1 cellular context compared by ENCODE assay signal in genomic region chr3:4845882-4846281, GRCh38.
TF ChIP-seq lines count a peak whose summit lies in the region.

No MANE protein-coding gene starts in this region.

TF ChIP-seq in GM12878, 131 proteins besides CTCF, POLR2A, EP300 and RAD21 (continued from another document):
- TF ChIP-seq CEBPZ (IDR thresholded peaks at IDR 0.05; ENCODE audit: low read depth, low read length) (no peak), EZH2 (IDR thresholded peaks at IDR 0.05; ENCODE audit: borderline replicate concordance, control insufficient read depth, low read depth, low read length) (0 out of 2 replicates have a peak, but pooled peaks have one; percentile 89), PBX3 (IDR thresholded peaks at IDR 0.05; ENCODE audit: insufficient replicate concordance, low read depth, low read length) (peak; percentile 9), TCF12 (IDR thresholded peaks at IDR 0.05; ENCODE audit: low read depth, low read length) (peak; percentile 56; the same call in 1 of the 2 replicates), ASH2L (IDR thresholded peaks at IDR 0.05; ENCODE audit: borderline replicate concordance, low read depth) (no peak), MEF2A (IDR thresholded peaks at IDR 0.05; ENCODE audit: insufficient read depth, low read depth, low read length) (peak; percentile 90), STAT3 (IDR thresholded peaks at IDR 0.05; ENCODE audit: low read depth, low read length) (peak; percentile 91), BCL3 (IDR thresholded peaks at IDR 0.05; ENCODE audit: borderline replicate concordance, insufficient read depth, low read depth, low read length, poor library complexity, severe bottlenecking) (peak; percentile 75), SMAD1 (IDR thresholded peaks at IDR 0.05; ENCODE audit: low read depth, partially characterized antibody) (peak; percentile 54), IKZF2 (IDR thresholded peaks at IDR 0.05) (peak; percentile 95 to 96), CHD1 (IDR thresholded peaks at IDR 0.05; ENCODE audit: low read depth, low read length) (no peak), ATF2 (IDR thresholded peaks at IDR 0.05; ENCODE audit: low read length) (peak; percentile 99), CREB1 (IDR thresholded peaks at IDR 0.05; ENCODE audit: low read depth) (peak; percentile 96), SMC3 (IDR thresholded peaks at IDR 0.05; ENCODE audit: borderline replicate concordance, low read length) (peak; percentile 2; the same call in 1 of the 2 replicates), ZBED1 (IDR thresholded peaks at IDR 0.05; ENCODE audit: borderline replicate concordance) (peak; percentile 95), NR2C1 (IDR thresholded peaks at IDR 0.05) (no peak), RAD51 (IDR thresholded peaks at IDR 0.05) (0 out of 2 replicates have a peak, but pooled peaks have one; percentile 19), BMI1 (IDR thresholded peaks at IDR 0.05; ENCODE audit: borderline replicate concordance) (peak; percentile 88), FOXM1 (IDR thresholded peaks at IDR 0.05; ENCODE audit: low read depth, low read length) (peak; percentile 99), E2F4 (IDR thresholded peaks at IDR 0.05; ENCODE audit: low read depth, low read length) (no peak), SREBF1 (IDR thresholded peaks at IDR 0.05; ENCODE audit: low read length) (no peak), STAT1 (conservative IDR thresholded peaks at IDR 0.05) (no peak), PKNOX1 (IDR thresholded peaks at IDR 0.05) (peak; percentile 58; the same call in 1 of the 2 replicates), IRF4 (IDR thresholded peaks at IDR 0.05; ENCODE audit: low read depth, low read length) (peak; percentile 83), MTA2 (IDR thresholded peaks at IDR 0.05; ENCODE audit: low read depth) (peak; percentile 99), ZSCAN29 (IDR thresholded peaks at IDR 0.05) (0 out of 2 replicates have a peak, but pooled peaks have one; percentile 46)
